Comparison of ENCODE assay signal across 1 cellular context in the genomic region with DNA sequence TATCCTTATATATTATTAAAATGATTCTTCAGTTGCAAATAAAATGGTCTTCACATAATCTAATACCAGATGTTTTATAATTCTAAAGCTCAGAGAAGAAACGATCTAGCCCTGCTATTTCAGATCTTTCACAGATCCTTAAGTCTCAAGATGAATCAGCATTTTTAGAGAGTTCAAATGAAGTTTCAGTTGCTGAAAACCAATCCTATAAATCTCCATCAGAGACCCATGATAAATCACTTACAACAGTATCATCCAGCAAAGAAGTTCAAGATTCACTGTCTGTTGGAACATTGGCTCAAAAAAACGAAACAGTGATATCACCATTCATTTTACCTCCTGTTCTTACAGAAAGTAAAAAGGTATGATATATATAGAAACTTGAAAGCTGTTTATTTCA.
A peak's percentile ranks its signal among the peaks of the same experiment; 100 is the strongest.
TF ChIP-seq lines count a peak whose summit lies in the region.

No MANE protein-coding gene starts in this region.

TF ChIP-seq in K562, 482 proteins besides CTCF, POLR2A, EP300 and RAD21 (continued from another document):
- TF ChIP-seq NR4A1 (CRISPR knock-in tag; IDR thresholded peaks at IDR 0.05): no peak
- no peak for TF ChIP-seq NR4A1 (tag; IDR thresholded peaks at IDR 0.05)
- TF ChIP-seq KDM2B (CRISPR knock-in tag; IDR thresholded peaks at IDR 0.05): no peak
- TF ChIP-seq NFE2L1 (tag; IDR thresholded peaks at IDR 0.05; ENCODE audit: borderline replicate concordance, low read depth): peak; percentile 67; the same call in 1 of the 2 replicates
- TF ChIP-seq GATAD2B (IDR thresholded peaks at IDR 0.05; ENCODE audit: borderline replicate concordance): no peak
- TF ChIP-seq SIN3A (IDR thresholded peaks at IDR 0.05; ENCODE audit: borderline replicate concordance in 2 of 2, control insufficient read depth in 1 of 2, low read depth in 2 of 2, low read length in 2 of 2): no peak
- TF ChIP-seq PPARD (CRISPR knock-in tag; IDR thresholded peaks at IDR 0.05): no peak
- TF ChIP-seq CBFB (CRISPR knock-in tag; IDR thresholded peaks at IDR 0.05): no peak
